In the genomic region with DNA sequence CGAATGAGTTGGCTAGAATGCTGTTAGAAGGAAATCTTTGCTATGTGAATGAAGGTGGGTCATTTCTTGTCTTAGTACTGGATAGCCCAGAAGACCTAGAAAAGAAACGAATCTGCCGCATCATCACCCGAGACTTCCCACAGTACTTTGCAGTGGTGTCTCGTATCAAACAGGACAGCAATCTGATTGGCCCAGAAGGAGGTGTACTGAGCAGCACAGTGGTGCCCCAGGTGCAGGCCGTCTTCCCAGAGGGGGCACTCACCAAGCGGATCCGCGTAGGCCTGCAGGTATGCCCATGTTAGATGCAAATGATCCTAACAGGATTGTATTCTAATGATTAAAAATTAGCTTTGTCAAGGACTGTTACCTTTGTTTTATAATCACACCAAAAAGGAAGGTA, we compare ENCODE assay signal across 2 cellular contexts.
TF ChIP-seq lines count a peak whose summit lies in the region.

No MANE protein-coding gene starts in this region.

TF ChIP-seq in GM23338, 12 proteins besides CTCF, POLR2A, EP300 and RAD21:
- TF ChIP-seq POLR2AphosphoS5 (IDR thresholded peaks at IDR 0.05; ENCODE audit: low read depth) = no peak
- TF ChIP-seq, protein P1, sequence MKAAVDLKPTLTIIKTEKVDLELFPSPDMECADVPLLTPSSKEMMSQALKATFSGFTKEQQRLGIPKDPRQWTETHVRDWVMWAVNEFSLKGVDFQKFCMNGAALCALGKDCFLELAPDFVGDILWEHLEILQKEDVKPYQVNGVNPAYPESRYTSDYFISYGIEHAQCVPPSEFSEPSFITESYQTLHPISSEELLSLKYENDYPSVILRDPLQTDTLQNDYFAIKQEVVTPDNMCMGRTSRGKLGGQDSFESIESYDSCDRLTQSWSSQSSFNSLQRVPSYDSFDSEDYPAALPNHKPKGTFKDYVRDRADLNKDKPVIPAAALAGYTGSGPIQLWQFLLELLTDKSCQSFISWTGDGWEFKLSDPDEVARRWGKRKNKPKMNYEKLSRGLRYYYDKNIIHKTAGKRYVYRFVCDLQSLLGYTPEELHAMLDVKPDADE (IDR thresholded peaks at IDR 0.05) = no peak
- TF ChIP-seq ZNF114 (CRISPR knock-in tag; IDR thresholded peaks at IDR 0.05) = no peak
- TF ChIP-seq JUNB (IDR thresholded peaks at IDR 0.05; ENCODE audit: unreplicated experiment) = no peak
TF ChIP-seq in GM23338: peak in this region for 0.

TF ChIP-seq in H1, 55 proteins besides CTCF, POLR2A, EP300 and RAD21:
- no peak for TF ChIP-seq SP2 (IDR thresholded peaks at IDR 0.05; ENCODE audit: low read length)
- TF ChIP-seq GTF2F1 (IDR thresholded peaks at IDR 0.05; ENCODE audit: borderline replicate concordance, low read depth, low read length) = no peak
- no peak for TF ChIP-seq CBX8 (IDR thresholded peaks at IDR 0.05; ENCODE audit: borderline replicate concordance, low read depth, low read length)
- TF ChIP-seq, protein P2, sequence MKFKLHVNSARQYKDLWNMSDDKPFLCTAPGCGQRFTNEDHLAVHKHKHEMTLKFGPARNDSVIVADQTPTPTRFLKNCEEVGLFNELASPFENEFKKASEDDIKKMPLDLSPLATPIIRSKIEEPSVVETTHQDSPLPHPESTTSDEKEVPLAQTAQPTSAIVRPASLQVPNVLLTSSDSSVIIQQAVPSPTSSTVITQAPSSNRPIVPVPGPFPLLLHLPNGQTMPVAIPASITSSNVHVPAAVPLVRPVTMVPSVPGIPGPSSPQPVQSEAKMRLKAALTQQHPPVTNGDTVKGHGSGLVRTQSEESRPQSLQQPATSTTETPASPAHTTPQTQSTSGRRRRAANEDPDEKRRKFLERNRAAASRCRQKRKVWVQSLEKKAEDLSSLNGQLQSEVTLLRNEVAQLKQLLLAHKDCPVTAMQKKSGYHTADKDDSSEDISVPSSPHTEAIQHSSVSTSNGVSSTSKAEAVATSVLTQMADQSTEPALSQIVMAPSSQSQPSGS (IDR thresholded peaks at IDR 0.05; ENCODE audit: low read length) = no peak
- no peak for TF ChIP-seq ASH2L (IDR thresholded peaks at IDR 0.05; ENCODE audit: low read length)
- no peak for TF ChIP-seq NRF1 (IDR thresholded peaks at IDR 0.05; ENCODE audit: low read depth, low read length)
- no peak for TF ChIP-seq TEAD4 (IDR thresholded peaks at IDR 0.05; ENCODE audit: low read depth, low read length)
- TF ChIP-seq BRCA1 (IDR thresholded peaks at IDR 0.05; ENCODE audit: low read depth, low read length) = no peak
- no peak for TF ChIP-seq PHF8 (conservative IDR thresholded peaks at IDR 0.05; ENCODE audit: low read depth, low read length)
- TF ChIP-seq BACH1 (IDR thresholded peaks at IDR 0.05; ENCODE audit: low read length) = no peak
- no peak for TF ChIP-seq POU5F1 (IDR thresholded peaks at IDR 0.05; ENCODE audit: low read depth, low read length)
- TF ChIP-seq, protein P3, sequence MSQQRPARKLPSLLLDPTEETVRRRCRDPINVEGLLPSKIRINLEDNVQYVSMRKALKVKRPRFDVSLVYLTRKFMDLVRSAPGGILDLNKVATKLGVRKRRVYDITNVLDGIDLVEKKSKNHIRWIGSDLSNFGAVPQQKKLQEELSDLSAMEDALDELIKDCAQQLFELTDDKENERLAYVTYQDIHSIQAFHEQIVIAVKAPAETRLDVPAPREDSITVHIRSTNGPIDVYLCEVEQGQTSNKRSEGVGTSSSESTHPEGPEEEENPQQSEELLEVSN (IDR thresholded peaks at IDR 0.05) = no peak
- no peak for TF ChIP-seq TCF12 (IDR thresholded peaks at IDR 0.05; ENCODE audit: low read depth, low read length)
- no peak for TF ChIP-seq YY1 (IDR thresholded peaks at IDR 0.05; ENCODE audit: low read depth, low read length)
- TF ChIP-seq RNF2 (IDR thresholded peaks at IDR 0.05; ENCODE audit: borderline replicate concordance, low read depth, low read length, missing control alignments, poor library complexity, severe bottlenecking) = no peak
- no peak for TF ChIP-seq CREB1 (IDR thresholded peaks at IDR 0.05)
TF ChIP-seq in H1: peak in this region for 0.
